Comparison of ENCODE assay signal across 11 cellular contexts in genomic region chr3:172134352-172134751, GRCh38.
DNase-seq lines count a peak whose midpoint lies in the region; ATAC-seq and TF ChIP-seq lines count a peak whose summit lies in the region.
"Had no signal": no experiment of that assay in that cellular context is flagged by ENCODE, and none has a peak within 500 bp of the region (broad histone marks: within the 10 kb centered on the region; RNA-seq: fewer than 3 reads in every experiment).

No MANE protein-coding gene starts in this region.

- TF ChIP-seq POLR2A in suprapubic skin (IDR thresholded peaks at IDR 0.05) (no peak), esophagus muscularis mucosa (IDR thresholded peaks at IDR 0.05; ENCODE audit: low read depth) (no peak)

- TF ChIP-seq EP300 in suprapubic skin (IDR thresholded peaks at IDR 0.05) (no peak), esophagus muscularis mucosa (IDR thresholded peaks at IDR 0.05) (no peak)

- peak overlapping the region; percentile 50 to 76 (median 61) for H3K4me3 Mint-ChIP-seq in immature natural killer cell

- TF ChIP-seq CTCF in GM12865 (IDR thresholded peaks at IDR 0.05; ENCODE audit: insufficient read depth, low read depth, low read length, missing control alignments) (no peak), KMS-11 (conservative IDR thresholded peaks at IDR 0.05; ENCODE audit: low read depth, low read length) (no peak), suprapubic skin (IDR thresholded peaks at IDR 0.05) (no peak), esophagus muscularis mucosa (IDR thresholded peaks at IDR 0.05) (no peak)

- peaks cover 88% of the 10 kb centered on the region; the same call in 1 of the 2 replicates for H3K79me2 ChIP-seq in KMS-11 (ENCODE audit: insufficient read depth, low read depth)

- H3K4me2 ChIP-seq in KMS-11: peak overlapping the region; percentile 33; the same call in 1 of the 2 replicates

- H3K4me1 Mint-ChIP-seq in immature natural killer cell: peaks cover 91 to 98% of the 10 kb centered on the region in 2 donors

- peaks cover 0 to 14% (median 9%) of the 10 kb centered on the region in 3 donors for H3K36me3 Mint-ChIP-seq in immature natural killer cell

- peaks cover 4 to 23% (median 5%) of the 10 kb centered on the region in 3 donors for H3K27me3 Mint-ChIP-seq in immature natural killer cell (ENCODE audit: low read depth in 3 of 3)

- DNase-seq in GM12865 (ENCODE audit: low read depth) (peak; percentile 73), immature natural killer cell (peak; percentile 49 to 51 (median 50)), suprapubic skin (ENCODE audit: low spot score in 2 of 2) (no peak), esophagus muscularis mucosa (ENCODE audit: extremely low spot score) (no peak), GM19238 (ENCODE audit: insufficient read length, low spot score) (no peak), NCI-H2227 (lab: John Stamatoyannopoulos, UW; ENCODE audit: unreplicated experiment) (no peak)
- DNase-seq: EL; NCI-H774; stimulated activated CD4-positive, alpha-beta T cell treated with anti-CD3 and anti-CD28 coated beads, Interleukin-2, amount 100 ng/mL, for 24 hours had no signal

- H3K27me3 ChIP-seq in KMS-11 (ENCODE audit: insufficient read depth, low read depth) (no peaks in the 10 kb centered on the region), suprapubic skin (no peaks in the 10 kb centered on the region), esophagus muscularis mucosa (no peaks in the 10 kb centered on the region)

- ATAC-seq in GM21717 (IDR thresholded peaks at IDR 0.05; ENCODE audit: unreplicated experiment): peak; percentile 27

- peaks cover 9% of the 10 kb centered on the region; the same call in 1 of the 2 replicates for H3K36me3 ChIP-seq in KMS-11 (ENCODE audit: insufficient read depth)
- no peaks in the 10 kb centered on the region for H3K36me3 ChIP-seq in suprapubic skin
- peaks cover 0 to 4% (median 0%) of the 10 kb centered on the region in 4 donors for H3K36me3 ChIP-seq in esophagus muscularis mucosa

- H2AFZ ChIP-seq in KMS-11 (ENCODE audit: low read depth): no peak overlapping the region

- H3K9me3 ChIP-seq in suprapubic skin (no peaks in the 10 kb centered on the region), esophagus muscularis mucosa (no peaks in the 10 kb centered on the region)

- H3K9ac ChIP-seq in KMS-11: no peak overlapping the region

- intact Hi-C loops in esophagus muscularis mucosa (cut with DNase I): loop anchor here (5.0 kb wide), 1 partner anchor 68 kb away; no protein-coding TSS in a partner anchor

- peak overlapping the region; percentile 63 to 96 (median 93) for H3K27ac Mint-ChIP-seq in immature natural killer cell

- H3K4me1 ChIP-seq in KMS-11 (ENCODE audit: low read depth, poor library complexity, severe bottlenecking): peaks cover 100% of the 10 kb centered on the region
- peaks cover 71% of the 10 kb centered on the region for H3K4me1 ChIP-seq in suprapubic skin
- H3K4me1 ChIP-seq in esophagus muscularis mucosa: peaks cover 64 to 84% (median 74%) of the 10 kb centered on the region in 4 donors

- WGBS in suprapubic skin: 81% methylated on average over 2 of the region's 2 CpGs
- 88% methylated on average over 2 of the region's 2 CpGs for WGBS in esophagus muscularis mucosa

- H3K4me3 ChIP-seq in GM12865 (ENCODE audit: low read depth, low read length) (no peak overlapping the region), KMS-11 (IDR thresholded peaks at IDR 0.05; ENCODE audit: insufficient read depth, low read depth, low read length) (no peak overlapping the region), suprapubic skin (no peak overlapping the region), esophagus muscularis mucosa (no peak overlapping the region)

- H3K27ac ChIP-seq in KMS-11: no peak overlapping the region
- H3K27ac ChIP-seq in suprapubic skin: no peak overlapping the region
- no peak overlapping the region for H3K27ac ChIP-seq in esophagus muscularis mucosa (replicated peaks in 1 of 4)

- H4K20me1 ChIP-seq in KMS-11 (ENCODE audit: insufficient read depth): peaks cover 7% of the 10 kb centered on the region

- no peaks in the 10 kb centered on the region for H3K9me3 Mint-ChIP-seq in immature natural killer cell

Comparison
In these comparisons a context has a peak if more than half of its experiments do, and no peak if none do; other contexts are left out.
1. DNase-seq: peak in GM12865 (single experiment) and immature natural killer cell (3 of 3); none in suprapubic skin (0 of 2), esophagus muscularis mucosa (single experiment), GM19238 (single experiment) and NCI-H2227 (single experiment).